Comparison of ENCODE assay signal across 15 cellular contexts in the genomic region with DNA sequence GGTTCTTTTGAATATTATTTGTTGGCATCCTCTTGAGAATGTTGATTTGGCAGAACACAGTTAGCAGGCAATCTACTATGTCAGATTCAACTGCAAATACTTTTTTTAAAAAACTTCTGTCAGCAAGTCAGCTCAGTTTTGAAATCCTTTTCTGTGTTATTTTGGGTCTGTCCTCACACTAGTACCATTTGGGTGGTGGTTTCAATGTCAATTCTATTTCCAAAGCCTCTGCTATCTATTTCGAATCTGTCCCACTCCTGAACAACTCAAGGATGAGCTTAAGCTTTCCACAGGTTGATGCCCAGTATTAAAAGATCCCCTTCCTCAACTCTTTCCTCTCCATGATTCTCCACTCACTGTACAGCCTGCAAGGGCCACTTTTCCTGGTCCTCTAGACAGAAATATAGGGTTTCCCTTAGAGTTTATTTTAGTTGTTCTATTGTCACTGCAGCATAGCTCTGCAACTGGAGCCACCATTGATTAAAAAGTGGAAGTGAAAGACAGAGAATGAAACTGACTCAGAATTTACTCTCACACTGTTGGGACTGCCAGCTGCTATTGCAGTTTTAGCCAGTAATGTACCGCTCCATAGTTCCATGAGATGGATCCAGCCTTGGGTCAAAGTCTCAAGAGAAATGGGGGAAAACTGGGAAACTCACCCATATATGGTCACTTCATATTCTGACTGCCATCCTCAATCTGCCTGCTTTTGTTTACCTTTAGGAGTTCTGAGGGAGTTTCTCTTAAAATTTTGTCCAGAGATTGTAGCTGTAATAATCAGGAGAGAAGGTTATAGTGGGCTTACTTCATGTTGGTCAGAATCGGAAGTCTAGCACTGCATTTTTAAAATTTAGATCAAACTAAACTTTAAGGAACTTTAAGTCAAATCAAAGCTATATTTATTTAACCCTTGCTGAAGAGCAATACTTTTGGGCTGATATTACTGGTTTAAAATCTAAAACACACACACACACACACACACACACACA. TPM values are rescaled to one million over a fixed set of nuclear protein-coding genes. Genes with fewer than 3 reads are reported as not detected.
DNase-seq lines count a peak whose midpoint lies in the region; ATAC-seq, FAIRE-seq and TF ChIP-seq lines count a peak whose summit lies in the region.
"Had no signal": no experiment of that assay in that cellular context is flagged by ENCODE, and none has a peak within 500 bp of the region (broad histone marks: within the 10 kb centered on the region; RNA-seq: fewer than 3 reads in every experiment).

No MANE protein-coding gene starts in this region.

- no peaks in the 10 kb centered on the region for H3K27me3 ChIP-seq in right atrium auricular region

- ATAC-seq in HG03039 (IDR thresholded peaks at IDR 0.05; ENCODE audit: unreplicated experiment) = peak; percentile 100

- peaks cover 33% of the 10 kb centered on the region for H3K9me3 Mint-ChIP-seq in progenitor cell of endocrine pancreas (ENCODE audit: low read depth)

- peak; percentile 51 for FAIRE-seq in GM18507 (lab: Jason Lieb, UNC)

- no peak overlapping the region for H3K27ac ChIP-seq in right atrium auricular region
- H3K27ac ChIP-seq: PC-9 had no signal

- H3K27me3 Mint-ChIP-seq in progenitor cell of endocrine pancreas = no peaks in the 10 kb centered on the region
- H3K27me3 Mint-ChIP-seq: activated naive CD8-positive, alpha-beta T cell had no signal

- peaks cover 0 to 14% of the 10 kb centered on the region in 2 donors for H3K9me3 ChIP-seq in right atrium auricular region
- H3K9me3 ChIP-seq: Caco-2 had no signal

- no peaks in the 10 kb centered on the region for H3K4me1 Mint-ChIP-seq in progenitor cell of endocrine pancreas (ENCODE audit: low read depth)
- H3K4me1 Mint-ChIP-seq: neural crest cell had no signal

- no peak for TF ChIP-seq CTCF in GM20000 (IDR thresholded peaks at IDR 0.05; ENCODE audit: extremely low read depth, missing control alignments)
- TF ChIP-seq CTCF in progenitor cell of endocrine pancreas (IDR thresholded peaks at IDR 0.05; ENCODE audit: unreplicated experiment) = no peak
- TF ChIP-seq CTCF in right atrium auricular region (IDR thresholded peaks at IDR 0.05) = no peak

- no peak overlapping the region for H3K4me3 Mint-ChIP-seq in progenitor cell of endocrine pancreas (ENCODE audit: low read depth)
- H3K4me3 Mint-ChIP-seq: activated naive CD8-positive, alpha-beta T cell; neural crest cell had no signal

- no peaks in the 10 kb centered on the region for H3K36me3 ChIP-seq in right atrium auricular region

- H3K36me3 Mint-ChIP-seq in progenitor cell of endocrine pancreas (ENCODE audit: insufficient read depth) = peaks cover 33% of the 10 kb centered on the region
- H3K36me3 Mint-ChIP-seq: activated naive CD8-positive, alpha-beta T cell had no signal

- H3K4me3 ChIP-seq in right atrium auricular region = no peak overlapping the region
- H3K4me3 ChIP-seq: PC-9 had no signal

- no peak for DNase-seq in GM18507 (ENCODE audit: extremely low spot score, insufficient read length, low read depth)
- DNase-seq in GM20000 (ENCODE audit: low spot score) = peak; percentile 3
- peak; percentile 23 for DNase-seq in NOMO-1 treated with dmso at 0.1 percent for 144 hours (lab: John Stamatoyannopoulos, UW; ENCODE audit: unreplicated experiment)
- no peak for DNase-seq in EL
- DNase-seq in progenitor cell of endocrine pancreas (ENCODE audit: low spot score, unreplicated experiment) = no peak
- DNase-seq in HuH-7.5 (ENCODE audit: low spot score) = no peak
- DNase-seq in right atrium auricular region (ENCODE audit: low spot score) = no peak
- DNase-seq: Caco-2; effector CD8-positive, alpha-beta T cell; NCI-H1048; PC-9; trophoblast cell had no signal

- H3K27ac Mint-ChIP-seq in progenitor cell of endocrine pancreas = no peak overlapping the region
- H3K27ac Mint-ChIP-seq: activated naive CD8-positive, alpha-beta T cell had no signal

- H3K4me1 ChIP-seq in right atrium auricular region = no peaks in the 10 kb centered on the region
- H3K4me1 ChIP-seq: Caco-2 had no signal

RNA-seq across cellular contexts. Expression of gene HDX, which starts 14.6 kb away (rescaled TPM):
- total RNA-seq in progenitor cell of endocrine pancreas (10.3 and 12.7 TPM in 2 replicates), right atrium auricular region (1 to 10 TPM; 2.9 to 3.0 TPM)

Comparison
In these comparisons a context has a peak if more than half of its experiments do, and no peak if none do; other contexts are left out.
1. DNase-seq: peak in GM20000 (single experiment) and NOMO-1 treated with dmso at 0.1 percent for 144 hours (single experiment); none in GM18507 (single experiment), EL (single experiment), progenitor cell of endocrine pancreas (single experiment), HuH-7.5 (single experiment) and right atrium auricular region (single experiment).